8 cellular contexts compared by ENCODE assay signal in the genomic region with DNA sequence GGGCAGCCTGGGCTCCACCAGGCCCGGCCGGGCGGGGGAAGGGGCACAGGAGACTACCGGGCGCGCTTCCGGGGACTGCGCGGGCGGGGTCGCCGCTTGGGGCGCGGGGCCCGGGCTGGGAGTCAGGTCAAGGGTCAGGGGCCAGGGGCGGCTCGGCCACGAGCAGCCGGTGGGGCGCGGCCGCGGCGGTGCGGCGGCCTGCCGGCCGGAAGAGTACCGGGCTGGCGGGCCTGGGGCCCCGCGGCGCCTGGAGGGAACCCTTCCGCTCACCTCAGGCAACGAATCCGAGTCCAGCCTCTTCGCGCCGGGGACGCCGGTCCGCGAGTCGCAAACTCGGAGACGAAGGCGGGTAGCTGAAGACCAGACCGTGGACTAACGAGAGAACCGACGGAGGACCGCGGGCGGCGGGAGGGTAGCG. TPM values are rescaled to one million over a fixed set of nuclear protein-coding genes. Genes with fewer than 3 reads are reported as not detected.
A peak's percentile ranks its signal among the peaks of the same experiment; 100 is the strongest.
DNase-seq lines count a peak whose midpoint lies in the region; ATAC-seq and TF ChIP-seq lines count a peak whose summit lies in the region.

No MANE protein-coding gene starts in this region.

- no peaks in the 10 kb centered on the region for H3K9me3 Mint-ChIP-seq in activated B cell treated with CpG ODN at 0.5 μM for 24 hours
- no peaks in the 10 kb centered on the region for H3K9me3 Mint-ChIP-seq in stimulated activated naive CD8-positive, alpha-beta T cell treated with anti-CD3 and anti-CD28 coated beads, Interleukin-15, Interleukin-2, amounts not matched to agents 100 ng/mL and 50 ng/mL, for 24 hours

- peak overlapping the region; percentile 85 for H3K27ac ChIP-seq in ACC112 (ENCODE audit: low read depth, low read length)

- peaks cover 75% of the 10 kb centered on the region for H3K79me2 ChIP-seq in ACC112 (ENCODE audit: control insufficient read depth, insufficient read depth, low read length, unreplicated experiment)

- H3K4me1 Mint-ChIP-seq in activated B cell treated with CpG ODN at 0.5 μM for 24 hours, result peaks cover 79% of the 10 kb centered on the region
- peaks cover 72% of the 10 kb centered on the region for H3K4me1 Mint-ChIP-seq in stimulated activated naive CD8-positive, alpha-beta T cell treated with anti-CD3 and anti-CD28 coated beads, Interleukin-15, Interleukin-2, amounts not matched to agents 100 ng/mL and 50 ng/mL, for 24 hours (ENCODE audit: low read depth)

- CTCF ChIA-PET in activated B cell treated with CpG ODN at 0.5 μM for 24 hours (lab: Charles Lee), result interaction anchor here (2.0 kb wide), 1 partner anchor 71 kb away, joined by 6 read pairs; no protein-coding TSS in a partner anchor

- POLR2A ChIA-PET in activated B cell treated with CpG ODN at 0.5 μM for 24 hours (lab: Charles Lee), result interaction anchor here (0.6 to 3.4 kb wide), 23 partner anchors 12 to 1111 kb away, joined by 3 to 78 read pairs (median 8); partner anchors contain the start of genes C3orf62, DAG1, GPX1 and NICN1

- H3K4me3 ChIP-seq in ACC112 (ENCODE audit: low read depth, low read length) (peak overlapping the region; percentile 100), mononuclear cell (ENCODE audit: low read length) (peak overlapping the region; percentile 98)

- H3K27me3 Mint-ChIP-seq in activated B cell treated with CpG ODN at 0.5 μM for 24 hours, result no peaks in the 10 kb centered on the region
- H3K27me3 Mint-ChIP-seq in stimulated activated naive CD8-positive, alpha-beta T cell treated with anti-CD3 and anti-CD28 coated beads, Interleukin-15, Interleukin-2, amounts not matched to agents 100 ng/mL and 50 ng/mL, for 24 hours, result no peaks in the 10 kb centered on the region

- peak overlapping the region; percentile 92 for H3K27ac Mint-ChIP-seq in activated B cell treated with CpG ODN at 0.5 μM for 24 hours
- H3K27ac Mint-ChIP-seq in stimulated activated naive CD8-positive, alpha-beta T cell treated with anti-CD3 and anti-CD28 coated beads, Interleukin-15, Interleukin-2, amounts not matched to agents 100 ng/mL and 50 ng/mL, for 24 hours, result peak overlapping the region; percentile 96

- H3K4me1 ChIP-seq in ACC112 (ENCODE audit: control insufficient read depth, insufficient read depth, low read length, unreplicated experiment) (peaks cover 49% of the 10 kb centered on the region), mononuclear cell (ENCODE audit: insufficient read depth, low read length) (peaks cover 83% of the 10 kb centered on the region)

- peak overlapping the region; percentile 35 for H2AFZ ChIP-seq in ACC112 (ENCODE audit: low read length, unreplicated experiment)

- TF ChIP-seq CTCF in activated B cell treated with CpG ODN at 0.5 μM for 24 hours (IDR thresholded peaks at IDR 0.05), result no peak

- H3K27me3 ChIP-seq in ACC112 (ENCODE audit: insufficient read depth, low read length), result no peaks in the 10 kb centered on the region
- H3K27me3 ChIP-seq in mononuclear cell (ENCODE audit: insufficient read depth, low read length), result no peaks in the 10 kb centered on the region

- H3K36me3 ChIP-seq in ACC112 (ENCODE audit: insufficient read depth, low read length), result 0 out of 2 replicates have a peak, but pooled peaks cover 10% of the 10 kb centered on the region

- peak overlapping the region; percentile 92 for H3K4me3 Mint-ChIP-seq in activated B cell treated with CpG ODN at 0.5 μM for 24 hours
- peak overlapping the region; percentile 96 for H3K4me3 Mint-ChIP-seq in stimulated activated naive CD8-positive, alpha-beta T cell treated with anti-CD3 and anti-CD28 coated beads, Interleukin-15, Interleukin-2, amounts not matched to agents 100 ng/mL and 50 ng/mL, for 24 hours

- intact Hi-C loops in activated B cell treated with CpG ODN at 0.5 μM for 24 hours (cut with micrococcal nuclease), result loop anchor here (1.0 to 10.0 kb wide), 5 partner anchors 10 to 1629 kb away; partner anchors contain the start of genes APEH, IP6K2, RBM6 and SMARCC1

- DNase-seq in activated B cell treated with CpG ODN at 0.5 μM for 24 hours (no peak), GDM1 (lab: John Stamatoyannopoulos, UW) (no peak)
- peak; percentile 42 for DNase-seq in effector CD4-positive, alpha-beta T cell

- H3K36me3 Mint-ChIP-seq in activated B cell treated with CpG ODN at 0.5 μM for 24 hours (ENCODE audit: low read depth), result peaks cover 31% of the 10 kb centered on the region
- H3K36me3 Mint-ChIP-seq in stimulated activated naive CD8-positive, alpha-beta T cell treated with anti-CD3 and anti-CD28 coated beads, Interleukin-15, Interleukin-2, amounts not matched to agents 100 ng/mL and 50 ng/mL, for 24 hours (ENCODE audit: low read depth), result peaks cover 41% of the 10 kb centered on the region

- peak; percentile 8 for ATAC-seq in GM19043 (IDR thresholded peaks at IDR 0.05; ENCODE audit: low read depth, unreplicated experiment)
- ATAC-seq in HG03342 (IDR thresholded peaks at IDR 0.05; ENCODE audit: unreplicated experiment), result peak; percentile 26
- peak; percentile 18 for ATAC-seq in activated B cell treated with CpG ODN at 0.5 μM for 24 hours (ENCODE audit: low read depth)

- H3K9me3 ChIP-seq in mononuclear cell (ENCODE audit: low read depth, low read length), result no peaks in the 10 kb centered on the region

RNA-seq across cellular contexts. Expression of gene RHOA, which starts 0.2 kb away (rescaled TPM):
- total RNA-seq in activated B cell treated with CpG ODN at 0.5 μM for 24 hours (399 and 425 TPM in 2 replicates), mononuclear cell (595 TPM)

RNA-seq across cellular contexts. Expression of gene TCTA, which starts 0.7 kb away (rescaled TPM):
- total RNA-seq in activated B cell treated with CpG ODN at 0.5 μM for 24 hours, result 26.4 and 32.2 TPM in 2 replicates
- 15.3 TPM for total RNA-seq in mononuclear cell

RNA-seq across cellular contexts. Expression of gene AMT, which starts 10.7 kb away (rescaled TPM):
- total RNA-seq in activated B cell treated with CpG ODN at 0.5 μM for 24 hours (7.0 and 7.3 TPM in 2 replicates), mononuclear cell (2.6 TPM)

RNA-seq across cellular contexts. Expression of gene NICN1, which starts 17.6 kb away (rescaled TPM):
- total RNA-seq in activated B cell treated with CpG ODN at 0.5 μM for 24 hours (14.4 and 18.0 TPM in 2 replicates), mononuclear cell (3.7 TPM)

RNA-seq across cellular contexts. Expression of gene GPX1, which starts 53.4 kb away (rescaled TPM):
- total RNA-seq in activated B cell treated with CpG ODN at 0.5 μM for 24 hours (90.0 and 94.6 TPM in 2 replicates), mononuclear cell (149 TPM)
